In genomic region chr9:37963936-37964739, GRCh38 we compare ENCODE assay signal across 8 cellular contexts.
DNase-seq lines count a peak whose midpoint lies in the region; ATAC-seq and TF ChIP-seq lines count a peak whose summit lies in the region.

No MANE protein-coding gene starts in this region.

- no peaks in the 10 kb centered on the region for H3K36me3 Mint-ChIP-seq in activated naive CD8-positive, alpha-beta T cell treated with anti-CD3 and anti-CD28 coated beads, Interleukin-2, amount 50 U/mL, for 24 hours (ENCODE audit: low read depth)

- POLR2A ChIA-PET in GM10248 (lab: Yijun Ruan, JAX) = no interaction called here

- H3K9me3 ChIP-seq in right atrium auricular region = no peaks in the 10 kb centered on the region
- no peaks in the 10 kb centered on the region for H3K9me3 ChIP-seq in right cardiac atrium (ENCODE audit: control insufficient read depth, low read length)

- CTCF ChIA-PET in GM10248 (lab: Yijun Ruan, JAX) = interaction anchor here (0.8 to 1.0 kb wide), 2 partner anchors 14 to 197 kb away, joined by 3 read pairs; no protein-coding TSS in a partner anchor

- no peak for TF ChIP-seq CTCF in right atrium auricular region (IDR thresholded peaks at IDR 0.05)
- TF ChIP-seq CTCF in GM10248 (IDR thresholded peaks at IDR 0.05; ENCODE audit: control extremely low read depth, extremely low read depth, low read depth, missing control alignments) = no peak

- H3K36me3 ChIP-seq in right atrium auricular region = no peaks in the 10 kb centered on the region

- DNase-seq in Right ventricle myocardium superior (no peak), right atrium auricular region (ENCODE audit: low spot score) (no peak), right cardiac atrium (peak in 1 of 3 donors; percentile 57), RKO (ENCODE audit: low spot score) (no peak), ecto neural progenitor cell (ENCODE audit: low spot score) (no peak), GM10248 (ENCODE audit: extremely low spot score) (no peak)
- DNase-seq in activated naive CD8-positive, alpha-beta T cell treated with anti-CD3 and anti-CD28 coated beads, Interleukin-2, amount 50 U/mL, for 24 hours = no peak
- peak in 1 of 2 donors; percentile 21 for DNase-seq in stimulated activated naive CD8-positive, alpha-beta T cell treated with anti-CD3 and anti-CD28 coated beads, Interleukin-15, amount 100 ng/mL, for 72 hours

- H3K4me3 Mint-ChIP-seq in activated naive CD8-positive, alpha-beta T cell treated with anti-CD3 and anti-CD28 coated beads, Interleukin-2, amount 50 U/mL, for 24 hours = no peak overlapping the region
- H3K4me3 Mint-ChIP-seq in stimulated activated naive CD8-positive, alpha-beta T cell treated with anti-CD3 and anti-CD28 coated beads, Interleukin-15, amount 100 ng/mL, for 72 hours = peak overlapping the region in 1 of 2 donors; percentile 63

- H3K27me3 ChIP-seq in right atrium auricular region (no peaks in the 10 kb centered on the region), right cardiac atrium (ENCODE audit: control insufficient read depth, insufficient read depth) (no peaks in the 10 kb centered on the region)

- 65% methylated on average over 15 of the region's 15 CpGs for WGBS in right cardiac atrium

- intact Hi-C loops in Right ventricle myocardium superior (cut with DNase I) (no loop called here), right cardiac atrium (cut with DNase I) (no loop called here)

- H3K4me1 Mint-ChIP-seq in activated naive CD8-positive, alpha-beta T cell treated with anti-CD3 and anti-CD28 coated beads, Interleukin-2, amount 50 U/mL, for 24 hours = peaks cover 37% of the 10 kb centered on the region
- H3K4me1 Mint-ChIP-seq in stimulated activated naive CD8-positive, alpha-beta T cell treated with anti-CD3 and anti-CD28 coated beads, Interleukin-15, amount 100 ng/mL, for 72 hours = peaks cover 63% of the 10 kb centered on the region

- H3K9me3 Mint-ChIP-seq in activated naive CD8-positive, alpha-beta T cell treated with anti-CD3 and anti-CD28 coated beads, Interleukin-2, amount 50 U/mL, for 24 hours = no peaks in the 10 kb centered on the region
- no peaks in the 10 kb centered on the region for H3K9me3 Mint-ChIP-seq in stimulated activated naive CD8-positive, alpha-beta T cell treated with anti-CD3 and anti-CD28 coated beads, Interleukin-15, amount 100 ng/mL, for 72 hours

- H3K27ac Mint-ChIP-seq in activated naive CD8-positive, alpha-beta T cell treated with anti-CD3 and anti-CD28 coated beads, Interleukin-2, amount 50 U/mL, for 24 hours = peak overlapping the region; percentile 37
- H3K27ac Mint-ChIP-seq in stimulated activated naive CD8-positive, alpha-beta T cell treated with anti-CD3 and anti-CD28 coated beads, Interleukin-15, amount 100 ng/mL, for 72 hours = peak overlapping the region; percentile 93 to 94

- H3K4me3 ChIP-seq in right atrium auricular region (no peak overlapping the region), right cardiac atrium (ENCODE audit: low read length) (no peak overlapping the region)

- ATAC-seq in Right ventricle myocardium superior (ENCODE audit: poor library complexity) = peak; percentile 19
- peak; percentile 70 for ATAC-seq in activated naive CD8-positive, alpha-beta T cell treated with anti-CD3 and anti-CD28 coated beads, Interleukin-2, amount 50 U/mL, for 24 hours
- peak; percentile 12 to 76 for ATAC-seq in right cardiac atrium
- peak; percentile 70 for ATAC-seq in stimulated activated naive CD8-positive, alpha-beta T cell treated with anti-CD3 and anti-CD28 coated beads, Interleukin-15, amount 100 ng/mL, for 72 hours

- H3K27me3 Mint-ChIP-seq in activated naive CD8-positive, alpha-beta T cell treated with anti-CD3 and anti-CD28 coated beads, Interleukin-2, amount 50 U/mL, for 24 hours = peaks cover 2% of the 10 kb centered on the region
- H3K27me3 Mint-ChIP-seq in stimulated activated naive CD8-positive, alpha-beta T cell treated with anti-CD3 and anti-CD28 coated beads, Interleukin-15, amount 100 ng/mL, for 72 hours = no peaks in the 10 kb centered on the region

- H3K4me1 ChIP-seq in right atrium auricular region = peaks cover 0 to 48% of the 10 kb centered on the region in 2 donors
- peaks cover 11% of the 10 kb centered on the region for H3K4me1 ChIP-seq in right cardiac atrium (ENCODE audit: control insufficient read depth, insufficient read depth, low read length)

- H3K27ac ChIP-seq in right atrium auricular region = peak overlapping the region in 1 of 2 donors; percentile 30
- H3K27ac ChIP-seq in right cardiac atrium (ENCODE audit: low read length) = no peak overlapping the region

Comparison
In these comparisons a context has a peak if more than half of its experiments do, and no peak if none do; other contexts are left out.
1. ATAC-seq: peak in every context shown above with its lines; median percentile 70 in activated naive CD8-positive, alpha-beta T cell treated with anti-CD3 and anti-CD28 coated beads, Interleukin-2, amount 50 U/mL, for 24 hours; 70 in stimulated activated naive CD8-positive, alpha-beta T cell treated with anti-CD3 and anti-CD28 coated beads, Interleukin-15, amount 100 ng/mL, for 72 hours; 44 in right cardiac atrium; 19 in Right ventricle myocardium superior.